Comparison of ENCODE assay signal across 7 cellular contexts in genomic region chr10:8367676-8368411, GRCh38.
DNase-seq lines count a peak whose midpoint lies in the region; ATAC-seq and TF ChIP-seq lines count a peak whose summit lies in the region.
"Not testable (repeated sequence)": the region's sequence is repeated elsewhere in the genome, so short reads cannot be mapped to it uniquely, and the experiment has no call there.

No MANE protein-coding gene starts in this region.

- not testable (repeated sequence) for H3K27me3 Mint-ChIP-seq in CD4-positive, alpha-beta memory T cell; activated CD8-positive, alpha-beta T cell treated with anti-CD3 and anti-CD28 coated beads, Interleukin-2, amount 10 ng/mL, durations not matched to agents 7 days and 5 days (ENCODE audit: low read depth); activated T-helper 2 cell treated with anti-CD3 and anti-CD28 coated beads, Interferon-gamma antibody, Interleukin-2, Interleukin-4, amounts not matched to agents 10 μg/mL and 5 μg/mL and 100 μg/mL, durations not matched to agents 14 hours and 24 hours and 36 hours (ENCODE audit: low read depth)
- peaks cover 16% of the 10 kb centered on the region for H3K27me3 Mint-ChIP-seq in nephron progenitor cell (ENCODE audit: low read depth, poor library complexity)

- H3F3A ChIP-seq in Loucy (ENCODE audit: low read depth) = not testable (repeated sequence)

- not testable (repeated sequence) for TF ChIP-seq CTCF in Loucy (conservative IDR thresholded peaks at IDR 0.05; ENCODE audit: low read length); RWPE2 (IDR thresholded peaks at IDR 0.05; ENCODE audit: poor library complexity, severe bottlenecking); nephron progenitor cell (IDR thresholded peaks at IDR 0.05)

- not testable (repeated sequence) for H3K27ac ChIP-seq in CD4-positive, alpha-beta memory T cell (ENCODE audit: low read depth, low read length)
- H3K27ac ChIP-seq in RWPE2 (ENCODE audit: poor library complexity, severe bottlenecking) = peak overlapping the region; percentile 83

- not testable (repeated sequence) for H3K36me3 ChIP-seq in CD4-positive, alpha-beta memory T cell (ENCODE audit: insufficient read depth, low read length); Loucy (ENCODE audit: insufficient read depth, low read length); RWPE2 (ENCODE audit: low read depth)

- not testable (repeated sequence) for H3K9me2 ChIP-seq in Loucy (replicated peaks; ENCODE audit: low read depth, low read length)

- H3K9ac ChIP-seq in Loucy (ENCODE audit: low read depth, low read length, poor library complexity, severe bottlenecking) = not testable (repeated sequence)

- not testable (repeated sequence) for H3K9me3 ChIP-seq in CD4-positive, alpha-beta memory T cell (ENCODE audit: control insufficient read depth in 1 of 2, low read length in 2 of 2); Loucy (ENCODE audit: insufficient read depth, low read depth, low read length); RWPE2 (ENCODE audit: severe bottlenecking)

- CTCF ChIA-PET in CD4-positive, alpha-beta memory T cell (lab: Charles Lee; ENCODE audit: partially characterized antibody) = interaction anchor here (1.2 kb wide), 1 partner anchor 12 kb away, joined by 3 read pairs; no protein-coding TSS in a partner anchor
- CTCF ChIA-PET in activated CD8-positive, alpha-beta T cell treated with anti-CD3 and anti-CD28 coated beads, Interleukin-2, amount 10 ng/mL, durations not matched to agents 7 days and 5 days (lab: Charles Lee) = interaction anchor here (1.8 kb wide), 1 partner anchor 34 kb away, joined by 5 read pairs; no protein-coding TSS in a partner anchor

- POLR2A ChIA-PET in CD4-positive, alpha-beta memory T cell (lab: Charles Lee; ENCODE audit: partially characterized antibody) = interaction anchor here (1.5 kb wide), 1 partner anchor 307 kb away, joined by 4 read pairs; no protein-coding TSS in a partner anchor
- POLR2A ChIA-PET in activated CD8-positive, alpha-beta T cell treated with anti-CD3 and anti-CD28 coated beads, Interleukin-2, amount 10 ng/mL, durations not matched to agents 7 days and 5 days (lab: Charles Lee) = not testable (repeated sequence)

- not testable (repeated sequence) for H3K4me3 ChIP-seq in CD4-positive, alpha-beta memory T cell (ENCODE audit: low read length in 2 of 2); Loucy (ENCODE audit: low read length, poor library complexity, severe bottlenecking); RWPE2 (ENCODE audit: severe bottlenecking)

- H3K27ac Mint-ChIP-seq in CD4-positive, alpha-beta memory T cell = peak overlapping the region; percentile 27 to 87 (median 76)
- peak overlapping the region; percentile 14 for H3K27ac Mint-ChIP-seq in activated CD8-positive, alpha-beta T cell treated with anti-CD3 and anti-CD28 coated beads, Interleukin-2, amount 10 ng/mL, durations not matched to agents 7 days and 5 days
- H3K27ac Mint-ChIP-seq in activated T-helper 2 cell treated with anti-CD3 and anti-CD28 coated beads, Interferon-gamma antibody, Interleukin-2, Interleukin-4, amounts not matched to agents 10 μg/mL and 5 μg/mL and 100 μg/mL, durations not matched to agents 14 hours and 24 hours and 36 hours = peak overlapping the region; percentile 88
- peak overlapping the region; percentile 93 for H3K27ac Mint-ChIP-seq in nephron progenitor cell

- H3K4me3 Mint-ChIP-seq in CD4-positive, alpha-beta memory T cell = peak overlapping the region in 2 of 8 donors; percentile 11 to 23
- not testable (repeated sequence) for H3K4me3 Mint-ChIP-seq in activated CD8-positive, alpha-beta T cell treated with anti-CD3 and anti-CD28 coated beads, Interleukin-2, amount 10 ng/mL, durations not matched to agents 7 days and 5 days; activated T-helper 2 cell treated with anti-CD3 and anti-CD28 coated beads, Interferon-gamma antibody, Interleukin-2, Interleukin-4, amounts not matched to agents 10 μg/mL and 5 μg/mL and 100 μg/mL, durations not matched to agents 14 hours and 24 hours and 36 hours (ENCODE audit: low read depth); nephron progenitor cell

- H3K9me3 Mint-ChIP-seq in CD4-positive, alpha-beta memory T cell; activated CD8-positive, alpha-beta T cell treated with anti-CD3 and anti-CD28 coated beads, Interleukin-2, amount 10 ng/mL, durations not matched to agents 7 days and 5 days (ENCODE audit: insufficient read depth): not testable (repeated sequence)
- H3K9me3 Mint-ChIP-seq in activated T-helper 2 cell treated with anti-CD3 and anti-CD28 coated beads, Interferon-gamma antibody, Interleukin-2, Interleukin-4, amounts not matched to agents 10 μg/mL and 5 μg/mL and 100 μg/mL, durations not matched to agents 14 hours and 24 hours and 36 hours = peaks cover 20% of the 10 kb centered on the region
- peaks cover 10% of the 10 kb centered on the region for H3K9me3 Mint-ChIP-seq in nephron progenitor cell

- not testable (repeated sequence) for H4K20me1 ChIP-seq in Loucy (ENCODE audit: insufficient read depth, low read length, poor library complexity, severe bottlenecking)

- ATAC-seq in GM18502 (IDR thresholded peaks at IDR 0.05; ENCODE audit: poor library complexity, unreplicated experiment) = peak; percentile 43
- not testable (repeated sequence) for ATAC-seq in RWPE2 (ENCODE audit: low read depth); activated CD8-positive, alpha-beta T cell treated with anti-CD3 and anti-CD28 coated beads, Interleukin-2, amount 10 ng/mL, durations not matched to agents 7 days and 5 days

- intact Hi-C loops in CD4-positive, alpha-beta memory T cell (cut with micrococcal nuclease) = loop anchor here (2.0 kb wide), 1 partner anchor 35 kb away; no protein-coding TSS in a partner anchor
- intact Hi-C loops in activated T-helper 2 cell treated with anti-CD3 and anti-CD28 coated beads, Interferon-gamma antibody, Interleukin-2, Interleukin-4, amounts not matched to agents 10 μg/mL and 5 μg/mL and 100 μg/mL, durations not matched to agents 14 hours and 24 hours and 36 hours (cut with micrococcal nuclease) = loop anchor here (2.0 to 10.0 kb wide), 3 partner anchors 207 to 647 kb away; no protein-coding TSS in a partner anchor

- H3K79me2 ChIP-seq in Loucy (ENCODE audit: insufficient read depth, low read length) = not testable (repeated sequence)

- not testable (repeated sequence) for H2AFZ ChIP-seq in Loucy (ENCODE audit: low read length)

- not testable (repeated sequence) for H3K36me3 Mint-ChIP-seq in CD4-positive, alpha-beta memory T cell; nephron progenitor cell (ENCODE audit: low read depth)
- H3K36me3 Mint-ChIP-seq in activated CD8-positive, alpha-beta T cell treated with anti-CD3 and anti-CD28 coated beads, Interleukin-2, amount 10 ng/mL, durations not matched to agents 7 days and 5 days (ENCODE audit: low read depth) = peaks cover 13% of the 10 kb centered on the region
- H3K36me3 Mint-ChIP-seq in activated T-helper 2 cell treated with anti-CD3 and anti-CD28 coated beads, Interferon-gamma antibody, Interleukin-2, Interleukin-4, amounts not matched to agents 10 μg/mL and 5 μg/mL and 100 μg/mL, durations not matched to agents 14 hours and 24 hours and 36 hours (ENCODE audit: low read depth) = peaks cover 81% of the 10 kb centered on the region

- H3K27me3 ChIP-seq in CD4-positive, alpha-beta memory T cell (ENCODE audit: insufficient read depth, low read length); Loucy (ENCODE audit: insufficient read depth, low read length, poor library complexity, severe bottlenecking); RWPE2 (ENCODE audit: insufficient read depth, poor library complexity, severe bottlenecking): not testable (repeated sequence)

- DNase-seq in CD4-positive, alpha-beta memory T cell; RWPE2 (ENCODE audit: low spot score); activated CD8-positive, alpha-beta T cell treated with anti-CD3 and anti-CD28 coated beads, Interleukin-2, amount 10 ng/mL, durations not matched to agents 7 days and 5 days; activated T-helper 2 cell treated with anti-CD3 and anti-CD28 coated beads, Interferon-gamma antibody, Interleukin-2, Interleukin-4, amounts not matched to agents 10 μg/mL and 5 μg/mL and 100 μg/mL, durations not matched to agents 14 hours and 24 hours and 36 hours (ENCODE audit: low spot score); nephron progenitor cell: not testable (repeated sequence)

- H3K4me2 ChIP-seq in Loucy (ENCODE audit: low read depth, low read length, poor library complexity, severe bottlenecking) = peak overlapping the region; percentile 13

- H3K4me1 Mint-ChIP-seq in CD4-positive, alpha-beta memory T cell = peaks cover 39 to 61% (median 50%) of the 10 kb centered on the region in 4 donors
- H3K4me1 Mint-ChIP-seq in activated CD8-positive, alpha-beta T cell treated with anti-CD3 and anti-CD28 coated beads, Interleukin-2, amount 10 ng/mL, durations not matched to agents 7 days and 5 days (ENCODE audit: low read depth) = peaks cover 49% of the 10 kb centered on the region
- peaks cover 63% of the 10 kb centered on the region for H3K4me1 Mint-ChIP-seq in activated T-helper 2 cell treated with anti-CD3 and anti-CD28 coated beads, Interferon-gamma antibody, Interleukin-2, Interleukin-4, amounts not matched to agents 10 μg/mL and 5 μg/mL and 100 μg/mL, durations not matched to agents 14 hours and 24 hours and 36 hours (ENCODE audit: low read depth)
- H3K4me1 Mint-ChIP-seq in nephron progenitor cell = not testable (repeated sequence)

- H3K4me1 ChIP-seq in CD4-positive, alpha-beta memory T cell (ENCODE audit: insufficient read depth, low read length) = peaks cover 37% of the 10 kb centered on the region
- peaks cover 55% of the 10 kb centered on the region for H3K4me1 ChIP-seq in Loucy (ENCODE audit: insufficient read depth, low read length, poor library complexity, severe bottlenecking)
- peaks cover 12% of the 10 kb centered on the region for H3K4me1 ChIP-seq in RWPE2 (ENCODE audit: insufficient read depth, poor library complexity, severe bottlenecking)

Comparison
In these comparisons a context has a peak if more than half of its experiments do, and no peak if none do; other contexts are left out.
1. H3K27ac Mint-ChIP-seq: peak in every context shown above with its lines; median percentile 93 in nephron progenitor cell; 88 in activated T-helper 2 cell treated with anti-CD3 and anti-CD28 coated beads, Interferon-gamma antibody, Interleukin-2, Interleukin-4, amounts not matched to agents 10 μg/mL and 5 μg/mL and 100 μg/mL, durations not matched to agents 14 hours and 24 hours and 36 hours; 76 in CD4-positive, alpha-beta memory T cell; 14 in activated CD8-positive, alpha-beta T cell treated with anti-CD3 and anti-CD28 coated beads, Interleukin-2, amount 10 ng/mL, durations not matched to agents 7 days and 5 days.